8 cellular contexts compared by ENCODE assay signal in genomic region chr12:106919910-106920544, GRCh38. TPM values are rescaled to one million over a fixed set of nuclear protein-coding genes. Genes with fewer than 3 reads are reported as not detected.
A peak's percentile ranks its signal among the peaks of the same experiment; 100 is the strongest.
DNase-seq lines count a peak whose midpoint lies in the region; ATAC-seq and TF ChIP-seq lines count a peak whose summit lies in the region.

No MANE protein-coding gene starts in this region.

- DNase-seq in activated CD4-positive, alpha-beta T cell treated with anti-CD3 and anti-CD28 coated beads for 48 hours = peak; percentile 12
- DNase-seq in activated CD4-positive, alpha-beta T cell treated with anti-CD3 and anti-CD28 coated beads, Interleukin-2, amount 50 U/mL, for 4 hours = no peak
- peak; percentile 56 for DNase-seq in NCI-H1105 (lab: John Stamatoyannopoulos, UW)
- peak; percentile 61 for DNase-seq in glomerular endothelial cell (ENCODE audit: extremely low read depth, low read depth, low spot score)
- DNase-seq in sciatic nerve (ENCODE audit: low spot score) = no peak

- no peak overlapping the region for H3K27ac ChIP-seq in VCaP

- ATAC-seq in sciatic nerve (peak; percentile 44), HG03520 (IDR thresholded peaks at IDR 0.05; ENCODE audit: unreplicated experiment) (no peak), HG03439 (IDR thresholded peaks at IDR 0.05; ENCODE audit: unreplicated experiment) (no peak)

- peak; percentile 91 for TF ChIP-seq CTCF in VCaP (conservative IDR thresholded peaks at IDR 0.05)

- intact Hi-C loops in sciatic nerve (cut with DNase I) = loop anchor here (10.0 kb wide), 1 partner anchor 535 kb away; no protein-coding TSS in a partner anchor

RNA-seq across cellular contexts. Expression of gene TMEM263, which starts 35.7 kb away (rescaled TPM):
- total RNA-seq in glomerular endothelial cell (50.2 and 62.3 TPM in 2 replicates), sciatic nerve (44.0 TPM)

Comparison
In these comparisons a context has a peak if more than half of its experiments do, and no peak if none do; other contexts are left out.
1. DNase-seq: peak in activated CD4-positive, alpha-beta T cell treated with anti-CD3 and anti-CD28 coated beads for 48 hours (single experiment), NCI-H1105 (single experiment) and glomerular endothelial cell (single experiment); none in activated CD4-positive, alpha-beta T cell treated with anti-CD3 and anti-CD28 coated beads, Interleukin-2, amount 50 U/mL, for 4 hours (0 of 2) and sciatic nerve (single experiment).